19 cellular contexts compared by ENCODE assay signal in the genomic region with DNA sequence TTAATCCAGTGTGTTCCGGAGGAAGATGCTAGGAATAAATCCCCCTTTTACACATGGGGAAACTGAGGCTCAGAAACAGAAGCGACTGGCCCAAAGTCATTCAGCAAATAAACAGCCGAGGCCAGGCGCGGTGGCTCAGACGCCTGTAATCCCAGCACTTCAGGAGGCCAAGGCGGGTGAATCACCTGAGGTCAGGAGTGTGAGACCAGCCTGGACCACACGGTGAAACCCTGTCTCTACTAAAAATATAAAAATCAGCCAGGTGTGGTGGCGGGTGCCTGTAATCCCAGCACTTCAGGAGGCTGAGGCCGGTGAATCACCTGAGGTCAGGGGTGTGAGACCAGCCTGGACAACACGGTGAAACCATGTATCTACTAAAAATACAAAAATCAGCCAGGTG. TPM values are rescaled to one million over a fixed set of nuclear protein-coding genes. Genes with fewer than 3 reads are reported as not detected.
A peak's percentile ranks its signal among the peaks of the same experiment; 100 is the strongest.
DNase-seq lines count a peak whose midpoint lies in the region; ATAC-seq and TF ChIP-seq lines count a peak whose summit lies in the region.
"Had no signal": no experiment of that assay in that cellular context is flagged by ENCODE, and none has a peak within 500 bp of the region (broad histone marks: within the 10 kb centered on the region; RNA-seq: fewer than 3 reads in every experiment).

No MANE protein-coding gene starts in this region.

- H4K20me1 ChIP-seq in neural progenitor cell (ENCODE audit: low read depth): no peaks in the 10 kb centered on the region

- no peak for TF ChIP-seq POLR2A in gastroesophageal sphincter (IDR thresholded peaks at IDR 0.05)

- H3K4me1 ChIP-seq in neural progenitor cell (peaks cover 17% of the 10 kb centered on the region), thymus (ENCODE audit: control insufficient read depth, insufficient read depth, low read length) (peaks cover 25% of the 10 kb centered on the region), gastroesophageal sphincter (peaks cover 0 to 22% (median 0%) of the 10 kb centered on the region in 3 donors)
- H3K4me1 ChIP-seq: adrenal gland, lower lobe of right lung, thyroid gland had no signal

- H3K36me3 ChIP-seq in KOPT-K1 (ENCODE audit: insufficient read depth, low read length) (no peaks in the 10 kb centered on the region), neural progenitor cell (no peaks in the 10 kb centered on the region), thymus (ENCODE audit: control insufficient read depth, insufficient read depth) (no peaks in the 10 kb centered on the region), gastroesophageal sphincter (no peaks in the 10 kb centered on the region)
- H3K36me3 ChIP-seq: adrenal gland, lower lobe of right lung, right atrium auricular region, thyroid gland had no signal

- peak overlapping the region; percentile 24 for H3K4me3 Mint-ChIP-seq in activated naive CD8-positive, alpha-beta T cell treated with anti-CD3 and anti-CD28 coated beads, Interleukin-2, amount 50 U/mL, for 24 hours
- H3K4me3 Mint-ChIP-seq in neural progenitor cell: no peak overlapping the region
- H3K4me3 Mint-ChIP-seq: IgD-negative memory B cell had no signal

- H3K27ac Mint-ChIP-seq in activated naive CD8-positive, alpha-beta T cell treated with anti-CD3 and anti-CD28 coated beads, Interleukin-2, amount 50 U/mL, for 24 hours: peak overlapping the region; percentile 42
- peak overlapping the region; percentile 74 for H3K27ac Mint-ChIP-seq in neural progenitor cell
- H3K27ac Mint-ChIP-seq: IgD-negative memory B cell had no signal

- no peaks in the 10 kb centered on the region for H3K27me3 ChIP-seq in neural progenitor cell
- no peaks in the 10 kb centered on the region for H3K27me3 ChIP-seq in thymus (ENCODE audit: control insufficient read depth, insufficient read depth)
- H3K27me3 ChIP-seq in gastroesophageal sphincter: no peaks in the 10 kb centered on the region
- H3K27me3 ChIP-seq: adrenal gland, right atrium auricular region, thyroid gland had no signal

- H3K4me1 Mint-ChIP-seq in activated naive CD8-positive, alpha-beta T cell treated with anti-CD3 and anti-CD28 coated beads, Interleukin-2, amount 50 U/mL, for 24 hours: peaks cover 9% of the 10 kb centered on the region
- H3K4me1 Mint-ChIP-seq in neural progenitor cell: peaks cover 9% of the 10 kb centered on the region

- no peak overlapping the region for H3K9ac ChIP-seq in neural progenitor cell

- no peak for DNase-seq in activated naive CD8-positive, alpha-beta T cell treated with anti-CD3 and anti-CD28 coated beads, Interleukin-2, amount 50 U/mL, for 24 hours
- DNase-seq in neural progenitor cell (ENCODE audit: low spot score): no peak
- DNase-seq: activated CD4-positive, alpha-beta T cell treated with anti-CD3 and anti-CD28 coated beads for 4 hours; activated CD8-positive, alpha-beta memory T cell treated with anti-CD3 and anti-CD28 coated beads, Interleukin-2, amount 50 U/mL, for 4 hours; adrenal gland; lower lobe of right lung; NCI-H748 treated with DMSO at 0.1 percent for 48 hours; OCI-M1; SIG-M5; T-helper 1 cell; thyroid gland had no signal

- H3K79me2 ChIP-seq in neural progenitor cell (ENCODE audit: low read depth): no peaks in the 10 kb centered on the region

- H3K27ac ChIP-seq in KOPT-K1 (ENCODE audit: low read depth, low read length, poor library complexity, severe bottlenecking) (peak overlapping the region; percentile 94), neural progenitor cell (no peak overlapping the region), thymus (ENCODE audit: low read depth) (peak overlapping the region; percentile 73), gastroesophageal sphincter (peak overlapping the region in 2 of 4 donors; percentile 57 to 73)
- H3K27ac ChIP-seq: adrenal gland, lower lobe of right lung, right atrium auricular region, thyroid gland had no signal

- H3K27me3 Mint-ChIP-seq in activated naive CD8-positive, alpha-beta T cell treated with anti-CD3 and anti-CD28 coated beads, Interleukin-2, amount 50 U/mL, for 24 hours: no peaks in the 10 kb centered on the region
- peaks cover 7% of the 10 kb centered on the region for H3K27me3 Mint-ChIP-seq in neural progenitor cell (ENCODE audit: insufficient read depth, low read depth)

- no peak overlapping the region for H3K4me2 ChIP-seq in neural progenitor cell

- H3F3A ChIP-seq in neural progenitor cell (ENCODE audit: low read depth): peaks cover 8% of the 10 kb centered on the region

- H2AFZ ChIP-seq in neural progenitor cell (replicated peaks): peak overlapping the region; percentile 97

- H3K9me3 Mint-ChIP-seq in activated naive CD8-positive, alpha-beta T cell treated with anti-CD3 and anti-CD28 coated beads, Interleukin-2, amount 50 U/mL, for 24 hours: no peaks in the 10 kb centered on the region
- no peaks in the 10 kb centered on the region for H3K9me3 Mint-ChIP-seq in neural progenitor cell
- H3K9me3 Mint-ChIP-seq: IgD-negative memory B cell had no signal

- TF ChIP-seq CTCF in neural progenitor cell (IDR thresholded peaks at IDR 0.05): no peak
- no peak for TF ChIP-seq CTCF in gastroesophageal sphincter (IDR thresholded peaks at IDR 0.05)

- H3K4me3 ChIP-seq in neural progenitor cell: no peak overlapping the region
- peak overlapping the region; percentile 33 for H3K4me3 ChIP-seq in thymus (ENCODE audit: low read length)
- no peak overlapping the region for H3K4me3 ChIP-seq in gastroesophageal sphincter
- H3K4me3 ChIP-seq: adrenal gland, lower lobe of right lung, right atrium auricular region, thyroid gland had no signal

- no peak for TF ChIP-seq EP300 in gastroesophageal sphincter (IDR thresholded peaks at IDR 0.05)

- 88% methylated on average over 11 of the region's 11 CpGs for WGBS in thymus
- WGBS in gastroesophageal sphincter (ENCODE audit: low coverage in 1 of 2), 2 donors: 77 to 87% methylated on average over 5 to 6 of the region's 11 CpGs

- H3K9me3 ChIP-seq in KOPT-K1 (ENCODE audit: insufficient read depth, low read length, poor library complexity, severe bottlenecking) (no peaks in the 10 kb centered on the region), neural progenitor cell (ENCODE audit: low read depth) (no peaks in the 10 kb centered on the region), thymus (ENCODE audit: control insufficient read depth) (no peaks in the 10 kb centered on the region), gastroesophageal sphincter (no peaks in the 10 kb centered on the region)
- H3K9me3 ChIP-seq: adrenal gland, lower lobe of right lung, right atrium auricular region, thyroid gland had no signal

- ATAC-seq in activated naive CD8-positive, alpha-beta T cell treated with anti-CD3 and anti-CD28 coated beads, Interleukin-2, amount 50 U/mL, for 24 hours: no peak
- no peak for ATAC-seq in HG02678 (IDR thresholded peaks at IDR 0.05; ENCODE audit: unreplicated experiment)
- no peak for ATAC-seq in gastroesophageal sphincter
- no peak for ATAC-seq in HG02759 (IDR thresholded peaks at IDR 0.05; ENCODE audit: unreplicated experiment)
- ATAC-seq: lower lobe of right lung had no signal

- H3K36me3 Mint-ChIP-seq in activated naive CD8-positive, alpha-beta T cell treated with anti-CD3 and anti-CD28 coated beads, Interleukin-2, amount 50 U/mL, for 24 hours (ENCODE audit: low read depth): no peaks in the 10 kb centered on the region
- H3K36me3 Mint-ChIP-seq in neural progenitor cell: no peaks in the 10 kb centered on the region

RNA-seq across cellular contexts. Expression of gene PLIN3, which starts 11.6 kb away (rescaled TPM):
- total RNA-seq in neural progenitor cell (ENCODE audit: low replicate concordance) (49.7 and 108 TPM in 2 replicates), gastroesophageal sphincter (10 to 100 TPM; 18.5 to 66.3 (median 34.7) TPM)
- polyA plus RNA-seq in thymus: 45.8 TPM

RNA-seq across cellular contexts. Expression of gene ARRDC5, which starts 23.7 kb away (rescaled TPM):
- total RNA-seq in neural progenitor cell (ENCODE audit: low replicate concordance) (not detected in 2 replicates), gastroesophageal sphincter (1 to 10 TPM in 1 of 4 donors, not detected in 3; 1.1 TPM)
- 3.0 TPM for polyA plus RNA-seq in thymus
- total RNA-seq: cardiac septum, right atrium auricular region, thyroid gland had no signal

RNA-seq across cellular contexts. Expression of gene UHRF1, which starts 30.3 kb away (rescaled TPM):
- total RNA-seq in neural progenitor cell (ENCODE audit: low replicate concordance) (34.1 and 74.7 TPM in 2 replicates), gastroesophageal sphincter (1 to 10 TPM in 1 of 4 donors, under 1 TPM in 3; 0.58 to 1.4 (median 0.73) TPM)
- polyA plus RNA-seq in thymus: 4.3 TPM
- polyA plus RNA-seq: IgD-negative memory B cell had no signal

RNA-seq across cellular contexts. Expression of gene TICAM1, which starts 47.5 kb away (rescaled TPM):
- 0.37 TPM in 1 of 2 replicates, not detected in the other for total RNA-seq in neural progenitor cell (ENCODE audit: low replicate concordance)
- polyA plus RNA-seq in thymus: 4.7 TPM
- 1 to 10 TPM; 3.6 to 7.9 (median 5.1) TPM for total RNA-seq in gastroesophageal sphincter

Comparison
In these comparisons a context has a peak if more than half of its experiments do, and no peak if none do; other contexts are left out.
1. RNA of gene UHRF1, which starts 30.3 kb away (total RNA-seq): 34.1 to 74.7 TPM in neural progenitor cell; 0.58 to 1.4 TPM in gastroesophageal sphincter; every median in the first group is over 10 times any median in the second.